8 cellular contexts compared by ENCODE assay signal in the genomic region with DNA sequence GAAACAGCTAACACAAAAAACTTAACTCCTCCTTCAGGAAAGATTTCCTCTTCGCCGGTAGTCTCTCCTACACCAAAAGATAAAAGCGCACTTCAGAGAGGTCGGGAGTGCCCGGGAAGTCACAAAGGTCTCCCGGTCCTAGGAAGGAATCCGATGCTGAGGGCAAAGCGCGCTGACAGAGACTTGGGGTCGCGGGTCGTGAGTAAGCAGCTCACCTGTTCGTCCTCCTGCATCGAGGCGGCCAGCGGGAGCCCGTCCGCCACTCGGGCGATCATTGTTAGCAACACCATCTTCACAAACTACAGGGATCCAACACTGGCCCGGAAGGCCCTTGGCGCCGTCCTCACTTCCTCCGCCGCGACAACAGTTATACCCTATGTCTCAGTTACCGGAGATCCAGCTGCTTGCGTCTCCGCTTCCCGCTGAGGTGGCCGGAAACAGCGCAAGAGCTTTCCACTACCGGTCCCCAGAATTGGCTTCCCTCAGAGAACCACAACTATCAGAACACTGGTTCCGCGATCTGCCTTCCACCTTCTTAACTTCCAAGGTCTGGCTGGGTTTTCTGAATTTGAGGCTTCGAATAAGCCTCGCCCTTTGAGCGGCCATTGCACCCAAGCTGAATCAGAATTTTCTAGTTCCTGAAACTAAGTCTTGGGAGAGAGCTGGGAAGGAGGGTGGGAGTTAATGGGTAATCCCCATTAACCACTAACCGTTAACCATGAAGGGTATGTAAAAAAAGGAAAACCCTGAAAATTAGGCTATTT.
DNase-seq lines count a peak whose midpoint lies in the region; ATAC-seq and TF ChIP-seq lines count a peak whose summit lies in the region.

A gene (minus strand): TSS at position 429 of the 764 bp plus-strand sequence. CDS start 139 bp downstream, at position 290.

- no peaks in the 10 kb centered on the region for H3K27me3 ChIP-seq in iPS-20b (ENCODE audit: insufficient read depth, low read length)

- in situ Hi-C loops in T47D (cut with HindIII; ENCODE audit: low pct_unique_long_range_greater_than_20kb, low sequenced_read_pairs): no loop called here

- ATAC-seq in GM18907 (IDR thresholded peaks at IDR 0.05; ENCODE audit: unreplicated experiment): peak; percentile 99
- ATAC-seq in HG03139 (IDR thresholded peaks at IDR 0.05; ENCODE audit: unreplicated experiment): peak; percentile 98

- POLR2A ChIA-PET in AG04449 (lab: Yijun Ruan, JAX): interaction anchor here (0.5 kb wide), 1 partner anchor 219 kb away, joined by 5 read pairs; no protein-coding TSS in a partner anchor

- peak; percentile 74 for DNase-seq in AG04449 (ENCODE audit: low read depth, low spot score)
- DNase-seq in NCI-H2196 treated with DMSO at 0.1 percent for 48 hours (lab: John Stamatoyannopoulos, UW; ENCODE audit: unreplicated experiment): peak; percentile 86
- DNase-seq in T47D (ENCODE audit: low read depth in 1 of 2, low spot score in 1 of 2): peak; percentile 30 to 93

- H3K4me3 ChIP-seq in AG04449 (ENCODE audit: low read depth, low read length) (peak within 1 kb of the TSS; percentile 95), iPS-20b (ENCODE audit: low read length) (peak within 1 kb of the TSS; percentile 93), skin epidermis (peak within 1 kb of the TSS; percentile 82 to 97 (median 94))

- H3K27ac ChIP-seq in VCaP (peak within 1 kb of the TSS; percentile 86), iPS-20b (ENCODE audit: low read length) (peak within 1 kb of the TSS; percentile 32), skin epidermis (peak within 1 kb of the TSS; percentile 81 to 98 (median 94))

- TF ChIP-seq CTCF in AG04449 (IDR thresholded peaks at IDR 0.05; ENCODE audit: insufficient read depth, low read length, missing control alignments) (no peak), VCaP (conservative IDR thresholded peaks at IDR 0.05) (no peak)

- no peaks in the 10 kb centered on the region for H3K36me3 ChIP-seq in iPS-20b (ENCODE audit: insufficient read depth, low read depth, low read length)

- H3K9me3 ChIP-seq in iPS-20b (ENCODE audit: insufficient read depth, low read depth, low read length): no peaks in the 10 kb centered on the region

- H3K4me1 ChIP-seq in iPS-20b (ENCODE audit: insufficient read depth, low read length): peaks cover 12% of the 10 kb centered on the region

- CTCF ChIA-PET in AG04449 (lab: Yijun Ruan, JAX): interaction anchor here (1.5 kb wide), 1 partner anchor 306 kb away, joined by 4 read pairs; no protein-coding TSS in a partner anchor

- H3K9ac ChIP-seq in iPS-20b (ENCODE audit: low read depth, low read length): peak within 1 kb of the TSS; percentile 97

Comparison
In these comparisons a context has a peak if more than half of its experiments do, and no peak if none do; other contexts are left out.
1. Peak in every context shown above with its lines: DNase-seq, ATAC-seq, H3K4me3 ChIP-seq and H3K27ac ChIP-seq.
2. H3K27ac ChIP-seq: peak in every context shown above with its lines; median percentile 94 in skin epidermis; 86 in VCaP; 32 in iPS-20b.